In genomic region chr17:74772071-74772470, GRCh38 we compare ENCODE assay signal across 1 cellular context.
TF ChIP-seq lines count a peak whose summit lies in the region.

No MANE protein-coding gene starts in this region.

TF ChIP-seq in HepG2, 621 proteins besides CTCF, POLR2A, EP300 and RAD21:
- TF ChIP-seq ZNF619 (CRISPR knock-in tag; IDR thresholded peaks at IDR 0.05) (0 out of 2 replicates have a peak, but pooled peaks have one; percentile 37), FOXJ3 (CRISPR knock-in tag; IDR thresholded peaks at IDR 0.05; ENCODE audit: borderline replicate concordance) (no peak), ZFP36 (IDR thresholded peaks at IDR 0.05; ENCODE audit: borderline replicate concordance, low read depth, low read length, partially characterized antibody) (no peak), RBM39 (IDR thresholded peaks at IDR 0.05; ENCODE audit: low read depth, low read length, poor library complexity, severe bottlenecking) (no peak), SMARCE1 (IDR thresholded peaks at IDR 0.05; ENCODE audit: borderline replicate concordance) (no peak), POLR2G (IDR thresholded peaks at IDR 0.05; ENCODE audit: low read depth, low read length) (peak; percentile 13; the same call in 1 of the 2 replicates), ELF4 (CRISPR knock-in tag; IDR thresholded peaks at IDR 0.05; ENCODE audit: borderline replicate concordance) (no peak), ZNF274 (CRISPR knock-in tag; IDR thresholded peaks at IDR 0.05) (no peak), ZNF143 (CRISPR knock-in tag; IDR thresholded peaks at IDR 0.05) (no peak), PCBP1 (IDR thresholded peaks at IDR 0.05; ENCODE audit: borderline replicate concordance, low read depth, low read length) (no peak), ZKSCAN8 (CRISPR knock-in tag; IDR thresholded peaks at IDR 0.05; ENCODE audit: borderline replicate concordance) (no peak), ZNF530 (CRISPR knock-in tag; IDR thresholded peaks at IDR 0.05; ENCODE audit: low read depth) (no peak), LBX2 (CRISPR knock-in tag; IDR thresholded peaks at IDR 0.05; ENCODE audit: borderline replicate concordance) (no peak), JDP2 (CRISPR knock-in tag; IDR thresholded peaks at IDR 0.05; ENCODE audit: borderline replicate concordance) (no peak), ASH2L (IDR thresholded peaks at IDR 0.05; ENCODE audit: insufficient read length, low read depth, low read length) (no peak), CERS6 (CRISPR knock-in tag; IDR thresholded peaks at IDR 0.05) (no peak), ZC3H13 (CRISPR knock-in tag; IDR thresholded peaks at IDR 0.05) (no peak), ZNF691 (CRISPR knock-in tag; IDR thresholded peaks at IDR 0.05; ENCODE audit: borderline replicate concordance, low read depth) (no peak), HNF4A (CRISPR knock-in tag; IDR thresholded peaks at IDR 0.05) (0 out of 2 replicates have a peak, but pooled peaks have one; percentile 6), AGO1 (IDR thresholded peaks at IDR 0.05; ENCODE audit: low read depth, low read length, poor library complexity, severe bottlenecking) (peak; percentile 27), MBD4 (IDR thresholded peaks at IDR 0.05; ENCODE audit: borderline replicate concordance, low read length) (peak; percentile 63; the same call in 1 of the 2 replicates), POLR2AphosphoS5 (IDR thresholded peaks at IDR 0.05; ENCODE audit: low read depth, low read length) (peak; percentile 21; the same call in 1 of the 2 replicates), ZFP62 (CRISPR knock-in tag; IDR thresholded peaks at IDR 0.05) (no peak), RBFOX2 (IDR thresholded peaks at IDR 0.05; ENCODE audit: low read depth, low read length) (no peak), ZNF138 (CRISPR knock-in tag; IDR thresholded peaks at IDR 0.05; ENCODE audit: low read depth) (no peak), NONO (IDR thresholded peaks at IDR 0.05) (no peak), NONO (CRISPR knock-in tag; conservative IDR thresholded peaks at IDR 0.05) (no peak), AGO2 (optimal IDR thresholded peaks at IDR 0.05; ENCODE audit: low read depth, low read length) (no peak), ZBTB33 (CRISPR knock-in tag; IDR thresholded peaks at IDR 0.05) (peak; percentile 69; the same call in 1 of the 2 replicates)
